In the genomic region with DNA sequence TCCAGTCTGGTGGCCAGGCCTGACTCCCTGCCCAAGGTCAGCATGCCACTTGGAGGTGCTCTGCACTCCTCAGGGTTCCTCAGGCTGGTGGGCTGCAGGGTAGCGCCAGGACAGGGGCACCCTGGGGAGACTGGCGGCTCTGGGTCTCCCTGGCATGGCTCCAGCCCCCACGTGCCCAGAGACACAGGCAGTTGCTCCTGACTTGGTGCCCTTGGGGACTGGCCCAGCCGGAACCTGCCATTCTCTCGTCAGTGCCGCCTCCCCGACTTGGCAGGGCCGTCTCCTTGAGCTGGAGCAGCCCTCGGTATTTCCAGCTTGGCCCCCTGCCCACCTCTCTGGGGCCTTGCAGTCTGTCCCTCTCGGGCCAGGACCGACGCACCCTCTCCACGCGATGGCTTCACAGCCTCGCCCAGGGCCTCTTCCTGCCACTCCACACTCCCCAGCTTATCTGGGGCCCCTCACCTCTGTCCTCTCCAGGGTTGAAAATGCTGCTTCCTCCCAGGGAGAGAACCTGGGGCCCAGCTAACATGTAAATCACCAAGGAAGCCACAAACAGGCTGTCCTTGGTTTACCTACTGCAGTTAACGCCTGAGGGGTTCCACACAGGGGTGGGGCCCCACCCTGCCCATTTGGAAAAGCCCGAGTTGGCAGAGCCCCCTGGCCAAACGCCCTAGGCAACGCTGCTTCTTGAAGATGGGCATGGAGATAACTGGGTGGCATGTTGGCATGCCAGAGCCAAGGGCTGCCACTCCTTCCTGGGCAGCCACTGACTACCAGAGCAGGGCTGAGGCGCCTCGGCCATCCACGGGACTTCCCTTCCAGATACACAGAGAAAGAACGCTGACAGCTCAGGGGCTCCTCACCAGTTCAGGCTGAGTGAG, we compare ENCODE assay signal across 10 cellular contexts.
A peak's percentile ranks its signal among the peaks of the same experiment; 100 is the strongest.
DNase-seq lines count a peak whose midpoint lies in the region; ATAC-seq, FAIRE-seq and TF ChIP-seq lines count a peak whose summit lies in the region.
"Had no signal": no experiment of that assay in that cellular context is flagged by ENCODE, and none has a peak within 500 bp of the region (broad histone marks: within the 10 kb centered on the region; RNA-seq: fewer than 3 reads in every experiment).

No MANE protein-coding gene starts in this region.

- BruUV-seq in PC-3 (replicated peaks; lab: Mats Ljungman, UMichigan) = no TSS peak

- H2AFZ ChIP-seq in PC-3 (ENCODE audit: low read length) = no peak overlapping the region

- intact Hi-C loops in PC-3 (cut with micrococcal nuclease) (no loop called here), head of caudate nucleus (cut with DNase I) (no loop called here), posterior cingulate gyrus (cut with DNase I) (no loop called here)

- no peaks in the 10 kb centered on the region for H3F3A ChIP-seq in PC-3 (ENCODE audit: low read length, unreplicated experiment)

- POLR2A ChIA-PET in PC-3 (lab: Charles Lee; ENCODE audit: unreplicated experiment) = no interaction called here

- FAIRE-seq in frontal cortex (lab: Jason Lieb, UNC) = no peak

- H3K4me3 ChIP-seq in AG10803 (ENCODE audit: low read length) (no peak overlapping the region), PC-3 (ENCODE audit: low read length) (no peak overlapping the region)

- H4K20me1 ChIP-seq in PC-3 (ENCODE audit: low read length) = no peaks in the 10 kb centered on the region

- peak overlapping the region; percentile 36; the same call in 1 of the 2 replicates for H3K4me2 ChIP-seq in PC-3 (ENCODE audit: low read length)

- H3K9me3 ChIP-seq in PC-3 (ENCODE audit: low read length) = no peaks in the 10 kb centered on the region

- peak; percentile 62 for DNase-seq in AG10803 (ENCODE audit: low read depth)
- DNase-seq in PC-3 = peak; percentile 47
- DNase-seq in head of caudate nucleus = peak in 34 of 42 donors; percentile 13 to 71 (median 48)
- DNase-seq in posterior cingulate gyrus = peak in 7 of 10 donors; percentile 14 to 88 (median 47)
- DNase-seq in NCI-H1417 treated with DMSO at 0.1 percent for 48 hours (lab: John Stamatoyannopoulos, UW) = no peak
- DNase-seq in activated effector memory CD4-positive, alpha-beta T cell treated with Interleukin-2 at 50 U/mL for 16 hours = no peak
- no peak for DNase-seq in frontal cortex (ENCODE audit: low spot score in 2 of 2)
- no peak for DNase-seq in NCI-H2081 (lab: John Stamatoyannopoulos, UW)
- DNase-seq: activated T-cell treated with anti-CD3 and anti-CD28 coated beads for 4 hours had no signal

- no peak overlapping the region for H3K9ac ChIP-seq in PC-3 (ENCODE audit: low read length)

- H3K4me1 ChIP-seq in PC-3 (ENCODE audit: insufficient read depth, low read length) = peaks cover 81% of the 10 kb centered on the region

- no peaks in the 10 kb centered on the region for H3K27me3 ChIP-seq in PC-3 (ENCODE audit: low read length)

- no peak for ATAC-seq in PC-3

- peak overlapping the region; percentile 34 for H3K27ac ChIP-seq in PC-3 (ENCODE audit: low read length)
- H3K27ac ChIP-seq: HL-60 had no signal

- H3K79me2 ChIP-seq in PC-3 (ENCODE audit: low read length) = peaks cover 22% of the 10 kb centered on the region

- TF ChIP-seq CTCF in AG10803 (conservative IDR thresholded peaks at IDR 0.05; ENCODE audit: low read length) (no peak), PC-3 (conservative IDR thresholded peaks at IDR 0.05; ENCODE audit: low read depth, low read length) (no peak)

- H3K36me3 ChIP-seq in PC-3 (ENCODE audit: low read depth, low read length) = no peaks in the 10 kb centered on the region

- H3K9me2 ChIP-seq in PC-3 (replicated peaks; ENCODE audit: low read length) = no peaks in the 10 kb centered on the region

- CTCF ChIA-PET in PC-3 (lab: Charles Lee) = no interaction called here

Comparison
In these comparisons a context has a peak if more than half of its experiments do, and no peak if none do; other contexts are left out.
1. DNase-seq: peak in AG10803 (single experiment), PC-3 (single experiment), head of caudate nucleus (34 of 42) and posterior cingulate gyrus (7 of 10); none in NCI-H1417 treated with DMSO at 0.1 percent for 48 hours (single experiment), activated effector memory CD4-positive, alpha-beta T cell treated with Interleukin-2 at 50 U/mL for 16 hours (single experiment), frontal cortex (0 of 2) and NCI-H2081 (0 of 2).